ENCODE assay signal across 18 cellular contexts in genomic region chr20:58718729-58719128, GRCh38. TPM values are rescaled to one million over a fixed set of nuclear protein-coding genes. Genes with fewer than 3 reads are reported as not detected.
DNase-seq lines count a peak whose midpoint lies in the region; ATAC-seq and TF ChIP-seq lines count a peak whose summit lies in the region.
"Had no signal": no experiment of that assay in that cellular context is flagged by ENCODE, and none has a peak within 500 bp of the region (broad histone marks: within the 10 kb centered on the region; RNA-seq: fewer than 3 reads in every experiment).

No MANE protein-coding gene starts in this region.

- H3K4me1 ChIP-seq in H9 (ENCODE audit: insufficient read depth, low read length) (no peaks in the 10 kb centered on the region), thyroid gland (no peaks in the 10 kb centered on the region)
- H3K4me1 ChIP-seq: body of pancreas, lower lobe of right lung had no signal

- ATAC-seq in activated T-cell treated with anti-CD3 and anti-CD28 coated beads, Interleukin-2, amount 50 U/mL, for 4 hours: no peak
- ATAC-seq: body of pancreas, lower lobe of right lung had no signal

- H2BK12ac ChIP-seq in H9 (ENCODE audit: insufficient read length, low read depth, low read length): no peak overlapping the region

- H3K27ac ChIP-seq in H9 (ENCODE audit: insufficient read length, low read depth, low read length) (no peak overlapping the region), thyroid gland (no peak overlapping the region)
- H3K27ac ChIP-seq: BLaER1 treated with 17β-estradiol and CSF1 and Interleukin-3, amounts not matched to agents 10 nM and 100 nM; body of pancreas; lower lobe of right lung had no signal

- TF ChIP-seq CTCF in H9 (conservative IDR thresholded peaks at IDR 0.05) (no peak), endothelial cell (IDR thresholded peaks at IDR 0.05; ENCODE audit: unreplicated experiment) (no peak), thyroid gland (IDR thresholded peaks at IDR 0.05) (no peak)

- H3K4me3 ChIP-seq in thyroid gland (replicated peaks in 1 of 3): no peak overlapping the region
- H3K4me3 ChIP-seq: BLaER1 treated with 17β-estradiol and CSF1 and Interleukin-3, amounts not matched to agents 10 nM and 100 nM; body of pancreas; lower lobe of right lung had no signal

- peaks cover 7% of the 10 kb centered on the region for H3K36me3 Mint-ChIP-seq in activated T-cell treated with anti-CD3 and anti-CD28 coated beads, Interleukin-2, amount 50 U/mL, for 24 hours (ENCODE audit: low read depth)
- H3K36me3 Mint-ChIP-seq in activated T-cell treated with anti-CD3 and anti-CD28 coated beads, Interleukin-2, amount 50 U/mL, for 4 hours (ENCODE audit: insufficient read depth): no peaks in the 10 kb centered on the region
- no peaks in the 10 kb centered on the region for H3K36me3 Mint-ChIP-seq in H9 (ENCODE audit: insufficient read depth in 1 of 3, low read depth in 3 of 3)
- no peaks in the 10 kb centered on the region for H3K36me3 Mint-ChIP-seq in endothelial cell (ENCODE audit: low read depth, unreplicated experiment)

- no peak overlapping the region for H3K14ac ChIP-seq in H9 (ENCODE audit: insufficient read depth, low read length)

- H3K4me1 Mint-ChIP-seq in activated T-cell treated with anti-CD3 and anti-CD28 coated beads, Interleukin-2, amount 50 U/mL, for 24 hours (ENCODE audit: low read depth): no peaks in the 10 kb centered on the region
- H3K4me1 Mint-ChIP-seq in activated T-cell treated with anti-CD3 and anti-CD28 coated beads, Interleukin-2, amount 50 U/mL, for 4 hours (ENCODE audit: low read depth): no peaks in the 10 kb centered on the region
- H3K4me1 Mint-ChIP-seq in H9: peaks cover 5 to 22% of the 10 kb centered on the region in 2 experiments
- peaks cover 3% of the 10 kb centered on the region for H3K4me1 Mint-ChIP-seq in endothelial cell (ENCODE audit: unreplicated experiment)

- no peaks in the 10 kb centered on the region for H3K23me2 ChIP-seq in H9 (ENCODE audit: insufficient read length, low read depth, low read length, poor library complexity, severe bottlenecking)

- H3K4me3 Mint-ChIP-seq in activated T-cell treated with anti-CD3 and anti-CD28 coated beads, Interleukin-2, amount 50 U/mL, for 24 hours: no peak overlapping the region
- no peak overlapping the region for H3K4me3 Mint-ChIP-seq in activated T-cell treated with anti-CD3 and anti-CD28 coated beads, Interleukin-2, amount 50 U/mL, for 4 hours
- no peak overlapping the region for H3K4me3 Mint-ChIP-seq in H9
- H3K4me3 Mint-ChIP-seq in endothelial cell (ENCODE audit: unreplicated experiment): no peak overlapping the region
- H3K4me3 Mint-ChIP-seq: HFFc6 had no signal

- H3K9me3 ChIP-seq in H9 (ENCODE audit: control insufficient read depth, low read depth, low read length) (no peaks in the 10 kb centered on the region), thyroid gland (no peaks in the 10 kb centered on the region)
- H3K9me3 ChIP-seq: BLaER1 treated with 17β-estradiol and CSF1 and Interleukin-3, amounts not matched to agents 10 nM and 100 nM; body of pancreas; lower lobe of right lung had no signal

- no peak overlapping the region for H2AFZ ChIP-seq in H9 (ENCODE audit: low read length)

- H3K18ac ChIP-seq in H9 (ENCODE audit: insufficient read length, low read depth, low read length): no peak overlapping the region

- H3K9ac ChIP-seq in H9 (ENCODE audit: extremely low read depth, insufficient read length, low read length): no peak overlapping the region
- H3K9ac ChIP-seq: BLaER1 treated with 17β-estradiol and CSF1 and Interleukin-3, amounts not matched to agents 10 nM and 100 nM had no signal

- peak; percentile 14 for DNase-seq in activated T-cell treated with anti-CD3 and anti-CD28 coated beads, Interleukin-2, amount 50 U/mL, for 24 hours
- no peak for DNase-seq in activated T-cell treated with anti-CD3 and anti-CD28 coated beads, Interleukin-2, amount 50 U/mL, for 4 hours
- DNase-seq in H9 (peak; percentile 18), endothelial cell (ENCODE audit: low spot score) (no peak), posterior vena cava (ENCODE audit: low spot score) (peak; percentile 52), thyroid gland (no peak), Kasumi-1 (lab: John Stamatoyannopoulos, UW) (no peak), activated gamma-delta T cell treated with Interleukin-2 at 50 U/mL for 16 hours (no peak)
- DNase-seq: activated CD4-positive, alpha-beta T cell treated with anti-CD3 and anti-CD28 coated beads, Interleukin-2, amount 50 U/mL, for 48 hours; activated T-cell treated with anti-CD3 and anti-CD28 coated beads, Interleukin-2, amount 50 U/mL, for 1 hour; HFFc6; lower lobe of right lung; NCI-H1436; NCI-H524 treated with DMSO at 0.1 percent for 48 hours; SIG-M5; T-helper 1 cell had no signal

- WGBS in H9 (ENCODE audit: extremely low coverage, insufficient read length, low lambda C conversion rate): no CpG with 5 or more reads among the region's 10 CpGs
- WGBS in thyroid gland, 2 donors: 80 to 89% methylated on average over 10 of the region's 10 CpGs

- no peak overlapping the region for H2BK20ac ChIP-seq in H9 (ENCODE audit: low read depth, low read length, poor library complexity, severe bottlenecking)

- H4K8ac ChIP-seq in H9 (replicated peaks; ENCODE audit: insufficient read length, low read depth, low read length): no peak overlapping the region

- no peak overlapping the region for H3K56ac ChIP-seq in H9 (ENCODE audit: insufficient read length, low read depth, low read length)

- no peak overlapping the region for H2BK5ac ChIP-seq in H9 (ENCODE audit: insufficient read length, low read length)

- H3K27me3 ChIP-seq in H9 (ENCODE audit: insufficient read depth, low read length) (no peaks in the 10 kb centered on the region), thyroid gland (no peaks in the 10 kb centered on the region)
- H3K27me3 ChIP-seq: BLaER1 treated with 17β-estradiol and CSF1 and Interleukin-3, amounts not matched to agents 10 nM and 100 nM; body of pancreas had no signal

- no peak overlapping the region for H4K91ac ChIP-seq in H9 (ENCODE audit: insufficient read length, low read depth, low read length)

- H3K79me1 ChIP-seq in H9 (ENCODE audit: insufficient read depth, low read depth, low read length, poor library complexity, severe bottlenecking): no peaks in the 10 kb centered on the region

- H3K4ac ChIP-seq in H9 (ENCODE audit: low read depth, low read length): no peak overlapping the region

- intact Hi-C loops in posterior vena cava (cut with DNase I): no loop called here
- intact Hi-C loops in thyroid gland (cut with DNase I): no loop called here

- TF ChIP-seq POLR2A in thyroid gland (IDR thresholded peaks at IDR 0.05): no peak

- no peaks in the 10 kb centered on the region for H3K79me2 ChIP-seq in H9 (ENCODE audit: insufficient read depth, low read length)

- no peak overlapping the region for H2AK5ac ChIP-seq in H9 (ENCODE audit: insufficient read length, low read length)

- no peak overlapping the region for H3T11ph ChIP-seq in H9 (ENCODE audit: low read length)

- no peak overlapping the region for H4K5ac ChIP-seq in H9 (ENCODE audit: insufficient read length, low read depth, low read length)

- H4K20me1 ChIP-seq in H9 (ENCODE audit: control insufficient read depth, insufficient read depth, insufficient read length): no peaks in the 10 kb centered on the region

- no peak overlapping the region for H2BK15ac ChIP-seq in H9 (ENCODE audit: low read depth, low read length)

- H3K27me3 Mint-ChIP-seq in activated T-cell treated with anti-CD3 and anti-CD28 coated beads, Interleukin-2, amount 50 U/mL, for 24 hours: peaks cover 32% of the 10 kb centered on the region
- H3K27me3 Mint-ChIP-seq in activated T-cell treated with anti-CD3 and anti-CD28 coated beads, Interleukin-2, amount 50 U/mL, for 4 hours (ENCODE audit: low read depth): peaks cover 26% of the 10 kb centered on the region
- H3K27me3 Mint-ChIP-seq in H9 (ENCODE audit: low read depth) (peaks cover 16% of the 10 kb centered on the region), endothelial cell (ENCODE audit: unreplicated experiment) (peaks cover 13% of the 10 kb centered on the region)

- H3K9me3 Mint-ChIP-seq in activated T-cell treated with anti-CD3 and anti-CD28 coated beads, Interleukin-2, amount 50 U/mL, for 24 hours: no peaks in the 10 kb centered on the region
- no peaks in the 10 kb centered on the region for H3K9me3 Mint-ChIP-seq in activated T-cell treated with anti-CD3 and anti-CD28 coated beads, Interleukin-2, amount 50 U/mL, for 4 hours
- H3K9me3 Mint-ChIP-seq in H9 (no peaks in the 10 kb centered on the region), endothelial cell (ENCODE audit: unreplicated experiment) (no peaks in the 10 kb centered on the region)
- H3K9me3 Mint-ChIP-seq: HFFc6 had no signal

- no peak overlapping the region for H3K4me2 ChIP-seq in H9 (ENCODE audit: insufficient read depth, insufficient read length, low read length)

- no peak overlapping the region for H3K27ac Mint-ChIP-seq in activated T-cell treated with anti-CD3 and anti-CD28 coated beads, Interleukin-2, amount 50 U/mL, for 24 hours
- H3K27ac Mint-ChIP-seq in H9 (peak overlapping the region in 2 of 3 experiments; percentile 66 to 74; a peak in 3 of 7 replicates), endothelial cell (ENCODE audit: unreplicated experiment) (peak overlapping the region; percentile 36)
- H3K27ac Mint-ChIP-seq: HFFc6 had no signal

- H3K36me3 ChIP-seq in thyroid gland: no peaks in the 10 kb centered on the region
- H3K36me3 ChIP-seq: BLaER1 treated with 17β-estradiol and CSF1 and Interleukin-3, amounts not matched to agents 10 nM and 100 nM had no signal

- no peak overlapping the region for H3K23ac ChIP-seq in H9 (ENCODE audit: insufficient read length, low read depth, low read length)

- H2BK120ac ChIP-seq in H9 (ENCODE audit: low read depth, low read length, poor library complexity, severe bottlenecking): no peak overlapping the region

RNA-seq across cellular contexts. Expression of gene NPEPL1, which starts 26.1 kb away (rescaled TPM):
- 10 to 100 TPM; 11.5 to 17.2 (median 16.4) TPM for total RNA-seq in activated T-cell treated with anti-CD3 and anti-CD28 coated beads, Interleukin-2, amount 50 U/mL, for 4 hours
- total RNA-seq in H9 (2021) (31.1 TPM in 2 replicates), endothelial cell (ENCODE audit: unreplicated experiment) (37.6 TPM), posterior vena cava (10 to 100 TPM; 28.5 to 31.4 TPM), thyroid gland (10 to 100 TPM; 41.6 to 56.0 (median 47.2) TPM)

Comparison
In these comparisons a context has a peak if more than half of its experiments do, and no peak if none do; other contexts are left out.
1. DNase-seq: peak in activated T-cell treated with anti-CD3 and anti-CD28 coated beads, Interleukin-2, amount 50 U/mL, for 24 hours (single experiment), H9 (single experiment) and posterior vena cava (single experiment); none in activated T-cell treated with anti-CD3 and anti-CD28 coated beads, Interleukin-2, amount 50 U/mL, for 4 hours (single experiment), endothelial cell (single experiment), thyroid gland (0 of 2), Kasumi-1 (0 of 2) and activated gamma-delta T cell treated with Interleukin-2 at 50 U/mL for 16 hours (single experiment).